ENCODE assay signal across 8 cellular contexts in the genomic region with DNA sequence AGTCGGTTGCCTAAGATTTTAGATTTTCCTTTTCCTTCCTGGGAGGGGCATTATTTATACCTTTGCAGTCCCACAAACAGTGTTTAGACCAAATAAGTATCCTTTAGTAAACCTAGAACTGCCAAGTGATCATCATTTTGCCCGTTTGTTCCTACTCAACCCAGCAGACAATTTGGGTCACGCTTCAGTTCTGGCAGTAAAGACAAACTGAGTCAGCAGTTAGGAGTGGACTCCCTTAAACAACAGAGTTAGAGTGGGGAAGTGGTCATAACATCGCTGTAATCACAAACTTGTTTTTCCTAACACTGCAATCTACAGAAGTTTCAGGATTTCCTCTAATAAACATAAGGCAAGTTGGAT.
A peak's percentile ranks its signal among the peaks of the same experiment; 100 is the strongest.
DNase-seq lines count a peak whose midpoint lies in the region; ATAC-seq and TF ChIP-seq lines count a peak whose summit lies in the region.

No MANE protein-coding gene starts in this region.

- peak overlapping the region; percentile 79 to 82 for H3K27ac ChIP-seq in mucosa of rectum (ENCODE audit: low read depth in 2 of 2, low read length in 2 of 2)

- TF ChIP-seq CTCF in AG09309 (IDR thresholded peaks at IDR 0.05; ENCODE audit: control insufficient read depth, insufficient read depth, low read depth, low read length, missing control alignments) (no peak), NB4 (IDR thresholded peaks at IDR 0.05; ENCODE audit: low read depth, low read length) (no peak)

- H3K4me3 ChIP-seq in AG09309 (ENCODE audit: control insufficient read depth, low read depth, low read length) (peak overlapping the region; percentile 77), NB4 (ENCODE audit: low read depth, low read length) (peak overlapping the region; percentile 62), endocrine pancreas (ENCODE audit: control insufficient read depth, insufficient read depth, low read length) (peak overlapping the region; percentile 97), mucosa of rectum (ENCODE audit: low read length in 2 of 2) (peak overlapping the region; percentile 81 to 88)

- H3K9ac ChIP-seq in endocrine pancreas (ENCODE audit: control insufficient read depth, insufficient read depth, low read length), result peak overlapping the region; percentile 81
- peak overlapping the region; percentile 68 to 83 for H3K9ac ChIP-seq in mucosa of rectum (ENCODE audit: low read depth in 1 of 2, low read length in 2 of 2)

- no peak for TF ChIP-seq POLR2A in NB4 (IDR thresholded peaks at IDR 0.05; ENCODE audit: extremely low read depth, insufficient read length)

- H3K9me3 ChIP-seq in endocrine pancreas (ENCODE audit: control insufficient read depth, low read length) (no peaks in the 10 kb centered on the region), mucosa of rectum (ENCODE audit: control insufficient read depth in 2 of 2, low read length in 2 of 2) (no peaks in the 10 kb centered on the region)

- no peak for ATAC-seq in GM21360 (IDR thresholded peaks at IDR 0.05; ENCODE audit: unreplicated experiment)

- H3K27me3 ChIP-seq in endocrine pancreas (ENCODE audit: control insufficient read depth, insufficient read depth, low read length), result no peaks in the 10 kb centered on the region
- no peaks in the 10 kb centered on the region for H3K27me3 ChIP-seq in mucosa of rectum (ENCODE audit: control insufficient read depth in 2 of 2, insufficient read depth in 2 of 2, low read length in 2 of 2)

- H3K36me3 ChIP-seq in endocrine pancreas (ENCODE audit: control insufficient read depth, insufficient read depth, low read length) (no peaks in the 10 kb centered on the region), mucosa of rectum (ENCODE audit: control insufficient read depth in 2 of 2, insufficient read depth in 2 of 2, low read length in 2 of 2) (no peaks in the 10 kb centered on the region)

- H3K4me1 ChIP-seq in endocrine pancreas (ENCODE audit: control insufficient read depth, insufficient read depth, low read length), result peaks cover 29% of the 10 kb centered on the region
- peaks cover 7 to 13% of the 10 kb centered on the region in 2 donors for H3K4me1 ChIP-seq in mucosa of rectum (ENCODE audit: control insufficient read depth in 2 of 2, insufficient read depth in 2 of 2, low read length in 2 of 2)

- DNase-seq in AG09309 (ENCODE audit: low read depth) (no peak), NB4 (ENCODE audit: low read depth) (no peak), NCI-H748 treated with DMSO at 0.1 percent for 48 hours (lab: John Stamatoyannopoulos, UW) (no peak), NCI-H146 treated with DMSO at 0.1 percent for 48 hours (lab: John Stamatoyannopoulos, UW; ENCODE audit: unreplicated experiment) (no peak), ecto neural progenitor cell (ENCODE audit: low spot score) (no peak)
